In the genomic region with DNA sequence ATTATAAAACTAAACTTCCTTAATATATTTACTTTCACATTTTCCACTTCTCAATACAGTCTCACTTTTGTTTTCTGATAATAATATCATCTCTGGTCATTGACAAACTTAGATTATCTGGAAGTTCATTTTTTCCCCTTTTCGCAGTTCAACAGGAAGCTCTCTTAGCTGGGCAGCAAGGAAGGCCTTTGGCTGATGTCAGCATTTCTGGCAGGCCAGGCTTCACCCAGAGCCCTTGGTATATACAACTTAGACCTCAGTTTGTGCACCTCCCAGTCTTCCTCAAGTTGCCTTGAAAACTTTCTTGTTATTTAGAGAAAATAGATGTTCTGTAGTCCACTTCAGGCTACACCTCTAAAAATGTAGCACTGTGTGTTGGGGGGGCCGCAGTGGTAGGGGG, we compare ENCODE assay signal across 7 cellular contexts.
"Had no signal": no experiment of that assay in that cellular context is flagged by ENCODE, and none has a peak within 500 bp of the region (broad histone marks: within the 10 kb centered on the region; RNA-seq: fewer than 3 reads in every experiment).

No MANE protein-coding gene starts in this region.

- H3K4me3 ChIP-seq: GM23338 had no signal

- ATAC-seq: GM23338 had no signal

- FAIRE-seq: H1, H54, HTR-8/SVneo had no signal

- H3K4me2 ChIP-seq: GM23338 had no signal

- DNase-seq: H9, HCEC 1CT, KBM-7 had no signal
